Comparison of ENCODE assay signal across 8 cellular contexts in the genomic region with DNA sequence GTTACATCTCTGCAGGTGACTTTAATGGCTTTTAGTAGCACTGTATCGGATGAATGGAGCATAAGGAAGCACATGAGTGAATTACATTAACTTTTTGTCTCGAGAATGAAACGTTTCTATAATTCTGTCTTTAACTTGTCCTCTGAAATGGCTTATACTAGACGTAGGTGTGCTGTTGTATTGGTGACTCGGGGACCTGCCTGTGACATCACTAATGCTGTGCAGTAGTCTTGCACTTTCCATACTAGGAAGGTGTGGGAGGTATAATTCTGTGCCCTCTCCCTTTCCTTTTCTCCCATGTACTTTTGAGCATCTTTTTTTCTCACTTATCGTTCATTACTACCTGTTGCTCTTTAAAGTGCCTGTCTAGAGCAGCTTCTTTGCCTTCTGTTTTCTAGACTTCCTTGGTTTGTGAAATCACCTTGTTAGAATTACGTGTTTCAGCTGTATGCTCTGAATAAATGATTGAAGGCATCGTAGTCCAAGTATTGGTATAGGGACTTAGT. TPM values are rescaled to one million over a fixed set of nuclear protein-coding genes. Genes with fewer than 3 reads are reported as not detected.
DNase-seq lines count a peak whose midpoint lies in the region; ATAC-seq and TF ChIP-seq lines count a peak whose summit lies in the region.

No MANE protein-coding gene starts in this region.

- peak; percentile 57 for DNase-seq in NCI-H510A treated with DMSO at 0.1 percent for 48 hours (lab: John Stamatoyannopoulos, UW)
- no peak for DNase-seq in NCI-H510A (lab: John Stamatoyannopoulos, UW)
- no peak for DNase-seq in activated naive CD8-positive, alpha-beta T cell treated with anti-CD3 and anti-CD28 coated beads, Interleukin-2, amount 10 ng/mL, durations not matched to agents 7 days and 5 days
- no peak for DNase-seq in right lobe of liver
- no peak for DNase-seq in thoracic aorta (ENCODE audit: low spot score)
- DNase-seq in iPS-NIHi11 (ENCODE audit: low spot score): no peak

- H3K9me3 Mint-ChIP-seq in activated naive CD8-positive, alpha-beta T cell treated with anti-CD3 and anti-CD28 coated beads, Interleukin-2, amount 10 ng/mL, durations not matched to agents 7 days and 5 days: no peaks in the 10 kb centered on the region

- peak overlapping the region; percentile 97 for H3K4me3 Mint-ChIP-seq in activated naive CD8-positive, alpha-beta T cell treated with anti-CD3 and anti-CD28 coated beads, Interleukin-2, amount 10 ng/mL, durations not matched to agents 7 days and 5 days

- ATAC-seq in activated naive CD8-positive, alpha-beta T cell treated with anti-CD3 and anti-CD28 coated beads, Interleukin-2, amount 10 ng/mL, durations not matched to agents 7 days and 5 days (ENCODE audit: low read depth): peak; percentile 28
- ATAC-seq in right lobe of liver (no peak), thoracic aorta (ENCODE audit: insufficient number of reproducible peaks, low FRiP score, low read depth) (no peak), GM21528 (IDR thresholded peaks at IDR 0.05; ENCODE audit: low FRiP score, unreplicated experiment) (no peak)

- POLR2A ChIA-PET in activated naive CD8-positive, alpha-beta T cell treated with anti-CD3 and anti-CD28 coated beads, Interleukin-2, amount 10 ng/mL, durations not matched to agents 7 days and 5 days (lab: Charles Lee): interaction anchor here (1.2 to 2.0 kb wide), 3 partner anchors 10 to 188 kb away, joined by 4 to 11 read pairs (median 6); no protein-coding TSS in a partner anchor

- H3K4me1 ChIP-seq in HUES48 (ENCODE audit: control insufficient read depth, insufficient read depth, low read length) (peaks cover 15% of the 10 kb centered on the region), right lobe of liver (peaks cover 0 to 6% (median 0%) of the 10 kb centered on the region in 4 donors), thoracic aorta (ENCODE audit: control insufficient read depth in 1 of 2, low read depth in 2 of 2) (peaks cover 6 to 20% of the 10 kb centered on the region in 2 donors)

- TF ChIP-seq CTCF in right lobe of liver (IDR thresholded peaks at IDR 0.05) (no peak), thoracic aorta (IDR thresholded peaks at IDR 0.05) (no peak)

- 45% methylated on average over 8 of the region's 8 CpGs for WGBS in right lobe of liver (ENCODE audit: insufficient coverage, low coverage, low lambda C conversion rate, missing lambda C conversion rate)

- H3K9me3 ChIP-seq in HUES48 (ENCODE audit: control insufficient read depth, insufficient read depth, low read length): no peaks in the 10 kb centered on the region
- H3K9me3 ChIP-seq in right lobe of liver: no peaks in the 10 kb centered on the region
- H3K9me3 ChIP-seq in thoracic aorta: no peaks in the 10 kb centered on the region

- intact Hi-C loops in right lobe of liver (cut with DNase I): no loop called here

- no peaks in the 10 kb centered on the region for H3K27me3 ChIP-seq in HUES48 (ENCODE audit: control insufficient read depth, insufficient read depth, low read length)
- H3K27me3 ChIP-seq in right lobe of liver: no peaks in the 10 kb centered on the region
- H3K27me3 ChIP-seq in thoracic aorta (replicated peaks; ENCODE audit: insufficient read depth): no peaks in the 10 kb centered on the region

- TF ChIP-seq POLR2A in right lobe of liver (IDR thresholded peaks at IDR 0.05): no peak

- peaks cover 18% of the 10 kb centered on the region for H3K27me3 Mint-ChIP-seq in activated naive CD8-positive, alpha-beta T cell treated with anti-CD3 and anti-CD28 coated beads, Interleukin-2, amount 10 ng/mL, durations not matched to agents 7 days and 5 days

- peaks cover 43% of the 10 kb centered on the region for H3K4me1 Mint-ChIP-seq in activated naive CD8-positive, alpha-beta T cell treated with anti-CD3 and anti-CD28 coated beads, Interleukin-2, amount 10 ng/mL, durations not matched to agents 7 days and 5 days

- peak overlapping the region; percentile 94 for H3K27ac Mint-ChIP-seq in activated naive CD8-positive, alpha-beta T cell treated with anti-CD3 and anti-CD28 coated beads, Interleukin-2, amount 10 ng/mL, durations not matched to agents 7 days and 5 days

- H3K4me3 ChIP-seq in HUES48 (ENCODE audit: low read depth, low read length) (peak overlapping the region; percentile 98), right lobe of liver (peak overlapping the region in 2 of 3 donors; percentile 76 to 78), thoracic aorta (peak overlapping the region; percentile 97)

- peaks cover 22% of the 10 kb centered on the region for H3K36me3 Mint-ChIP-seq in activated naive CD8-positive, alpha-beta T cell treated with anti-CD3 and anti-CD28 coated beads, Interleukin-2, amount 10 ng/mL, durations not matched to agents 7 days and 5 days

- no peak overlapping the region for H3K9ac ChIP-seq in HUES48 (ENCODE audit: low read depth, low read length)

- peak overlapping the region; percentile 88 for H3K27ac ChIP-seq in HUES48 (ENCODE audit: low read depth, low read length)
- H3K27ac ChIP-seq in right lobe of liver: peak overlapping the region in 1 of 3 donors; percentile 77
- H3K27ac ChIP-seq in thoracic aorta: peak overlapping the region; percentile 55 to 84

- H3K36me3 ChIP-seq in HUES48 (ENCODE audit: control insufficient read depth, insufficient read depth, low read length) (no peaks in the 10 kb centered on the region), right lobe of liver (no peaks in the 10 kb centered on the region), thoracic aorta (no peaks in the 10 kb centered on the region)

RNA-seq across cellular contexts. Expression of gene NEDD1, which starts 1.2 kb away (rescaled TPM):
- total RNA-seq in activated naive CD8-positive, alpha-beta T cell treated with anti-CD3 and anti-CD28 coated beads, Interleukin-2, amount 10 ng/mL, durations not matched to agents 7 days and 5 days: 10 to 100 TPM; 42.0 to 42.3 TPM
- 1 to 10 TPM; 2.8 to 8.5 (median 6.4) TPM for total RNA-seq in right lobe of liver
- total RNA-seq in thoracic aorta: 10 to 100 TPM; 11.5 to 35.6 TPM
